ENCODE assay signal across 1 cellular context in genomic region chr10:60955321-60955720, GRCh38.
TF ChIP-seq lines count a peak whose summit lies in the region.

No MANE protein-coding gene starts in this region.

TF ChIP-seq in GM23338, 12 proteins besides CTCF, POLR2A, EP300 and RAD21 (continued from another document):
- TF ChIP-seq, protein P1, sequence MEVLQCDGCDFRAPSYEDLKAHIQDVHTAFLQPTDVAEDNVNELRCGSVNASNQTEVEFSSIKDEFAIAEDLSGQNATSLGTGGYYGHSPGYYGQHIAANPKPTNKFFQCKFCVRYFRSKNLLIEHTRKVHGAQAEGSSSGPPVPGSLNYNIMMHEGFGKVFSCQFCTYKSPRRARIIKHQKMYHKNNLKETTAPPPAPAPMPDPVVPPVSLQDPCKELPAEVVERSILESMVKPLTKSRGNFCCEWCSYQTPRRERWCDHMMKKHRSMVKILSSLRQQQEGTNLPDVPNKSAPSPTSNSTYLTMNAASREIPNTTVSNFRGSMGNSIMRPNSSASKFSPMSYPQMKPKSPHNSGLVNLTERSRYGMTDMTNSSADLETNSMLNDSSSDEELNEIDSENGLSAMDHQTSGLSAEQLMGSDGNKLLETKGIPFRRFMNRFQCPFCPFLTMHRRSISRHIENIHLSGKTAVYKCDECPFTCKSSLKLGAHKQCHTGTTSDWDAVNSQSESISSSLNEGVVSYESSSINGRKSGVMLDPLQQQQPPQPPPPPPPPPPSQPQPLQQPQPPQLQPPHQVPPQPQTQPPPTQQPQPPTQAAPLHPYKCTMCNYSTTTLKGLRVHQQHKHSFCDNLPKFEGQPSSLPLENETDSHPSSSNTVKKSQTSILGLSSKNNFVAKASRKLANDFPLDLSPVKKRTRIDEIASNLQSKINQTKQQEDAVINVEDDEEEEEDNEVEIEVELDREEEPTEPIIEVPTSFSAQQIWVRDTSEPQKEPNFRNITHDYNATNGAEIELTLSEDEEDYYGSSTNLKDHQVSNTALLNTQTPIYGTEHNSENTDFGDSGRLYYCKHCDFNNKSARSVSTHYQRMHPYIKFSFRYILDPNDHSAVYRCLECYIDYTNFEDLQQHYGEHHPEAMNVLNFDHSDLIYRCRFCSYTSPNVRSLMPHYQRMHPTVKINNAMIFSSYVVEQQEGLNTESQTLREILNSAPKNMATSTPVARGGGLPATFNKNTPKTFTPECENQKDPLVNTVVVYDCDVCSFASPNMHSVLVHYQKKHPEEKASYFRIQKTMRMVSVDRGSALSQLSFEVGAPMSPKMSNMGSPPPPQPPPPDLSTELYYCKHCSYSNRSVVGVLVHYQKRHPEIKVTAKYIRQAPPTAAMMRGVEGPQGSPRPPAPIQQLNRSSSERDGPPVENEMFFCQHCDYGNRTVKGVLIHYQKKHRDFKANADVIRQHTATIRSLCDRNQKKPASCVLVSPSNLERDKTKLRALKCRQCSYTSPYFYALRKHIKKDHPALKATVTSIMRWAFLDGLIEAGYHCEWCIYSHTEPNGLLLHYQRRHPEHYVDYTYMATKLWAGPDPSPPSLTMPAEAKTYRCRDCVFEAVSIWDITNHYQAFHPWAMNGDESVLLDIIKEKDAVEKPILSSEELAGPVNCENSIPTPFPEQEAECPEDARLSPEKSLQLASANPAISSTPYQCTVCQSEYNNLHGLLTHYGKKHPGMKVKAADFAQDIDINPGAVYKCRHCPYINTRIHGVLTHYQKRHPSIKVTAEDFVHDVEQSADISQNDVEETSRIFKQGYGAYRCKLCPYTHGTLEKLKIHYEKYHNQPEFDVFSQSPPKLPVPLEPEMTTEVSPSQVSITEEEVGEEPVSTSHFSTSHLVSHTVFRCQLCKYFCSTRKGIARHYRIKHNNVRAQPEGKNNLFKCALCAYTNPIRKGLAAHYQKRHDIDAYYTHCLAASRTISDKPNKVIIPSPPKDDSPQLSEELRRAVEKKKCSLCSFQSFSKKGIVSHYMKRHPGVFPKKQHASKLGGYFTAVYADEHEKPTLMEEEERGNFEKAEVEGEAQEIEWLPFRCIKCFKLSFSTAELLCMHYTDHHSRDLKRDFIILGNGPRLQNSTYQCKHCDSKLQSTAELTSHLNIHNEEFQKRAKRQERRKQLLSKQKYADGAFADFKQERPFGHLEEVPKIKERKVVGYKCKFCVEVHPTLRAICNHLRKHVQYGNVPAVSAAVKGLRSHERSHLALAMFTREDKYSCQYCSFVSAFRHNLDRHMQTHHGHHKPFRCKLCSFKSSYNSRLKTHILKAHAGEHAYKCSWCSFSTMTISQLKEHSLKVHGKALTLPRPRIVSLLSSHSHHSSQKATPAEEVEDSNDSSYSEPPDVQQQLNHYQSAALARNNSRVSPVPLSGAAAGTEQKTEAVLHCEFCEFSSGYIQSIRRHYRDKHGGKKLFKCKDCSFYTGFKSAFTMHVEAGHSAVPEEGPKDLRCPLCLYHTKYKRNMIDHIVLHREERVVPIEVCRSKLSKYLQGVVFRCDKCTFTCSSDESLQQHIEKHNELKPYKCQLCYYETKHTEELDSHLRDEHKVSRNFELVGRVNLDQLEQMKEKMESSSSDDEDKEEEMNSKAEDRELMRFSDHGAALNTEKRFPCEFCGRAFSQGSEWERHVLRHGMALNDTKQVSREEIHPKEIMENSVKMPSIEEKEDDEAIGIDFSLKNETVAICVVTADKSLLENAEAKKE (CRISPR knock-in tag; IDR thresholded peaks at IDR 0.05), result no peak
- no peak for TF ChIP-seq STAT1 (IDR thresholded peaks at IDR 0.05; ENCODE audit: unreplicated experiment)
- no peak for TF ChIP-seq JUNB (IDR thresholded peaks at IDR 0.05; ENCODE audit: unreplicated experiment)
- TF ChIP-seq ZNF331 (CRISPR knock-in tag; IDR thresholded peaks at IDR 0.05; ENCODE audit: low read depth), result no peak
- TF ChIP-seq POLR2AphosphoS5 (IDR thresholded peaks at IDR 0.05; ENCODE audit: low read depth), result no peak
